ENCODE assay signal across 1 cellular context in genomic region chr9:137028013-137028280, GRCh38.
TF ChIP-seq lines count a peak whose summit lies in the region.

ABCA2 (minus strand) TSS chr9:137028237; CDS start chr9:137028140, 97 bp downstream.

TF ChIP-seq in GM23338, 12 proteins besides CTCF, POLR2A, EP300 and RAD21 (continued from another document):
- no peak for TF ChIP-seq ZNF462 (CRISPR knock-in tag; IDR thresholded peaks at IDR 0.05)
